16 cellular contexts compared by ENCODE assay signal in genomic region chr11:13104619-13105236, GRCh38.
DNase-seq lines count a peak whose midpoint lies in the region; ATAC-seq and TF ChIP-seq lines count a peak whose summit lies in the region.
"Had no signal": no experiment of that assay in that cellular context is flagged by ENCODE, and none has a peak within 500 bp of the region (broad histone marks: within the 10 kb centered on the region; RNA-seq: fewer than 3 reads in every experiment).

No MANE protein-coding gene starts in this region.

- no peak overlapping the region for H3K4me3 ChIP-seq in upper lobe of right lung
- H3K4me3 ChIP-seq: cardiac muscle cell, gastrocnemius medialis had no signal

- no peaks in the 10 kb centered on the region for H3K9me3 ChIP-seq in upper lobe of right lung
- H3K9me3 ChIP-seq: gastrocnemius medialis had no signal

- peaks cover 8% of the 10 kb centered on the region for H3K4me1 ChIP-seq in upper lobe of right lung
- H3K4me1 ChIP-seq: gastrocnemius medialis had no signal

- H3K36me3 ChIP-seq in upper lobe of right lung: no peaks in the 10 kb centered on the region
- H3K36me3 ChIP-seq: cardiac muscle cell, gastrocnemius medialis had no signal

- no peaks in the 10 kb centered on the region for H3K27me3 ChIP-seq in upper lobe of right lung
- H3K27me3 ChIP-seq: cardiac muscle cell, gastrocnemius medialis had no signal

- intact Hi-C loops in left cardiac atrium (cut with DNase I): no loop called here
- intact Hi-C loops in cardiac septum (cut with DNase I): no loop called here
- intact Hi-C loops in left ventricle myocardium superior (cut with micrococcal nuclease): no loop called here
- intact Hi-C loops in upper lobe of right lung (cut with DNase I): no loop called here

- no peak overlapping the region for H3K27ac ChIP-seq in upper lobe of right lung
- H3K27ac ChIP-seq: cardiac muscle cell, gastrocnemius medialis had no signal

- ATAC-seq in left cardiac atrium (peak; percentile 65 to 67), left ventricle myocardium superior (peak; percentile 61), upper lobe of right lung (peak; percentile 39)
- ATAC-seq: activated T-cell treated with anti-CD3 and anti-CD28 coated beads, Interleukin-2, amount 50 U/mL, for 72 hours; gastrocnemius medialis; SK-N-SH treated with all-trans-retinoic acid at 6 μM for 48 hours had no signal

- TF ChIP-seq CTCF in upper lobe of right lung (IDR thresholded peaks at IDR 0.05): no peak

- DNase-seq in left cardiac atrium: no peak
- no peak for DNase-seq in cardiac septum (ENCODE audit: low spot score)
- peak; percentile 83 for DNase-seq in NCI-H345 (lab: John Stamatoyannopoulos, UW)
- DNase-seq in left ventricle myocardium superior: no peak
- DNase-seq in upper lobe of right lung: no peak
- no peak for DNase-seq in GOT3 (lab: John Stamatoyannopoulos, UW)
- no peak for DNase-seq in NCI-H1436 (lab: John Stamatoyannopoulos, UW)
- DNase-seq in A172 (ENCODE audit: low spot score): no peak
- DNase-seq: activated CD4-positive, alpha-beta memory T cell treated with anti-CD3 and anti-CD28 coated beads, Interleukin-2, amount 10 ng/mL, durations not matched to agents 7 days and 5 days; activated T-cell treated with anti-CD3 and anti-CD28 coated beads, Interleukin-2, amount 50 U/mL, for 72 hours; gastrocnemius medialis; mammary epithelial cell; NCI-H1930; stimulated activated CD4-positive, alpha-beta T cell treated with anti-CD3 and anti-CD28 coated beads, Interleukin-1b, Interleukin-23, amount 100 ng/mL, for 48 hours had no signal
